1 cellular context compared by ENCODE assay signal in the genomic region with DNA sequence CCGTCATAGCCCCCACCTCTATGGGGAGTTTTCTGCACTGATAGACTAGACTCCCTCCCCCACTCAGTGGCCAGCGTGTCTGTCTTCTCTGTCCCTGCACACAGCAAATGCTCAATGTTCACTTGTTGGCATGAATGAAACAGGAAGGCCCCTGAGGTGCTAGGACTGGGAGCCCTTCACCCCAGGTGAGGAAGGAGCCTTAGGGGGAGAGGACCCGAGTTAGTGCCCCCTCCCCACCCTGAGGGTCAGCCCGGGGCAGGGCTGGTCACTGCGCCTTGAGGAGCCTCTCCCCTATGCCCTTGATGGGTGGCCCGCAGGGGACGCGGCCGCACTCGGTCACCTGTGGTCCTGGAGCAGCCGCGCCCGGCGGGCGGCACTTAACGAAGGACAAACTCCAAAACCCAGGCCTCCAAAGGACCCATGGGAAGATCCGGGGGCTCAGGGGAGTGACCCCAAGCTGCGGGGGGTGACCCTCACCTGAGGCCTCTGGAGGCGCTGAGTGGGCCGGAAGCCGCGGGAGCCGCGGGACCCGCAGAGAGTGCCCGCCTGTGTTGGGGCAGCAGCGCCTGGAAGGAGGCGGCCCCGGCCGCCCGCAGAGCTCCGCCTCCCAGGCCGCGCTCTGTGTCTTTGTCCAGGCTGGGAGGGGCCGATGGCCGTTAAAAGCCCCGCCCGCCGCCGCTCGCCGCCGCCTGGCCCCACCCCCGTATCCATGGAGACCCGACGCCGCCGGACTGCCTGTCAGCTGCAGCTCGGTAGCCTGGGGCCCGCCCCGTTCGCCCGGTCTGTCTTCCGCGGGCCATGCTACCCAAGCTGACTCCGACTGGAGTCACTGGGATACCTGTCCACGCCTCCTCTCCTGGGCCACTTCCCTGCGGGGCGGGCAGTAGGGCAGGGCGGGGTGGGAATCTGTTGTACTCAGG.
TF ChIP-seq lines count a peak whose summit lies in the region.

No MANE protein-coding gene starts in this region.

TF ChIP-seq in GM23338, 12 proteins besides CTCF, POLR2A, EP300 and RAD21 (continued from another document):
- TF ChIP-seq, protein P1, sequence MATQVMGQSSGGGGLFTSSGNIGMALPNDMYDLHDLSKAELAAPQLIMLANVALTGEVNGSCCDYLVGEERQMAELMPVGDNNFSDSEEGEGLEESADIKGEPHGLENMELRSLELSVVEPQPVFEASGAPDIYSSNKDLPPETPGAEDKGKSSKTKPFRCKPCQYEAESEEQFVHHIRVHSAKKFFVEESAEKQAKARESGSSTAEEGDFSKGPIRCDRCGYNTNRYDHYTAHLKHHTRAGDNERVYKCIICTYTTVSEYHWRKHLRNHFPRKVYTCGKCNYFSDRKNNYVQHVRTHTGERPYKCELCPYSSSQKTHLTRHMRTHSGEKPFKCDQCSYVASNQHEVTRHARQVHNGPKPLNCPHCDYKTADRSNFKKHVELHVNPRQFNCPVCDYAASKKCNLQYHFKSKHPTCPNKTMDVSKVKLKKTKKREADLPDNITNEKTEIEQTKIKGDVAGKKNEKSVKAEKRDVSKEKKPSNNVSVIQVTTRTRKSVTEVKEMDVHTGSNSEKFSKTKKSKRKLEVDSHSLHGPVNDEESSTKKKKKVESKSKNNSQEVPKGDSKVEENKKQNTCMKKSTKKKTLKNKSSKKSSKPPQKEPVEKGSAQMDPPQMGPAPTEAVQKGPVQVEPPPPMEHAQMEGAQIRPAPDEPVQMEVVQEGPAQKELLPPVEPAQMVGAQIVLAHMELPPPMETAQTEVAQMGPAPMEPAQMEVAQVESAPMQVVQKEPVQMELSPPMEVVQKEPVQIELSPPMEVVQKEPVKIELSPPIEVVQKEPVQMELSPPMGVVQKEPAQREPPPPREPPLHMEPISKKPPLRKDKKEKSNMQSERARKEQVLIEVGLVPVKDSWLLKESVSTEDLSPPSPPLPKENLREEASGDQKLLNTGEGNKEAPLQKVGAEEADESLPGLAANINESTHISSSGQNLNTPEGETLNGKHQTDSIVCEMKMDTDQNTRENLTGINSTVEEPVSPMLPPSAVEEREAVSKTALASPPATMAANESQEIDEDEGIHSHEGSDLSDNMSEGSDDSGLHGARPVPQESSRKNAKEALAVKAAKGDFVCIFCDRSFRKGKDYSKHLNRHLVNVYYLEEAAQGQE (IDR thresholded peaks at IDR 0.05; ENCODE audit: unreplicated experiment): no peak
- TF ChIP-seq ZNF114 (CRISPR knock-in tag; IDR thresholded peaks at IDR 0.05) (no peak), STAT1 (IDR thresholded peaks at IDR 0.05; ENCODE audit: unreplicated experiment) (no peak), ZNF331 (CRISPR knock-in tag; IDR thresholded peaks at IDR 0.05; ENCODE audit: low read depth) (no peak), JUNB (IDR thresholded peaks at IDR 0.05; ENCODE audit: unreplicated experiment) (no peak), EZH2 (IDR thresholded peaks at IDR 0.05; ENCODE audit: low read depth, unreplicated experiment) (no peak), CREB1 (CRISPR knock-in tag; IDR thresholded peaks at IDR 0.05; ENCODE audit: low read depth) (0 out of 2 replicates have a peak, but pooled peaks have one; percentile 2), EZH2phosphoT487 (IDR thresholded peaks at IDR 0.05; ENCODE audit: unreplicated experiment) (no peak)
- TF ChIP-seq, protein P2, sequence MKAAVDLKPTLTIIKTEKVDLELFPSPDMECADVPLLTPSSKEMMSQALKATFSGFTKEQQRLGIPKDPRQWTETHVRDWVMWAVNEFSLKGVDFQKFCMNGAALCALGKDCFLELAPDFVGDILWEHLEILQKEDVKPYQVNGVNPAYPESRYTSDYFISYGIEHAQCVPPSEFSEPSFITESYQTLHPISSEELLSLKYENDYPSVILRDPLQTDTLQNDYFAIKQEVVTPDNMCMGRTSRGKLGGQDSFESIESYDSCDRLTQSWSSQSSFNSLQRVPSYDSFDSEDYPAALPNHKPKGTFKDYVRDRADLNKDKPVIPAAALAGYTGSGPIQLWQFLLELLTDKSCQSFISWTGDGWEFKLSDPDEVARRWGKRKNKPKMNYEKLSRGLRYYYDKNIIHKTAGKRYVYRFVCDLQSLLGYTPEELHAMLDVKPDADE (IDR thresholded peaks at IDR 0.05): no peak
